10 cellular contexts compared by ENCODE assay signal in genomic region chr20:642398-643174, GRCh38. TPM values are rescaled to one million over a fixed set of nuclear protein-coding genes. Genes with fewer than 3 reads are reported as not detected.
DNase-seq lines count a peak whose midpoint lies in the region; ATAC-seq and TF ChIP-seq lines count a peak whose summit lies in the region.
"Had no signal": no experiment of that assay in that cellular context is flagged by ENCODE, and none has a peak within 500 bp of the region (broad histone marks: within the 10 kb centered on the region; RNA-seq: fewer than 3 reads in every experiment).

No MANE protein-coding gene starts in this region.

- DNase-seq in DMS53 (lab: John Stamatoyannopoulos, UW) (peak; percentile 48), DMS53 treated with DMSO at 0.1 percent for 48 hours (lab: John Stamatoyannopoulos, UW; ENCODE audit: unreplicated experiment) (no peak), choroid plexus epithelial cell (ENCODE audit: low read depth) (no peak), kidney epithelial cell (ENCODE audit: low read depth) (no peak), superior temporal gyrus (ENCODE audit: extremely low spot score) (peak; percentile 34), SW 1271 (lab: John Stamatoyannopoulos, UW) (no peak), HUDEP-2 (lab: John Stamatoyannopoulos, UW; ENCODE audit: unreplicated experiment in 76 of 76) (no peak)
- DNase-seq: activated CD4-positive, alpha-beta T cell treated with anti-CD3 and anti-CD28 coated beads for 4 hours had no signal

- no peak for ATAC-seq in HG02870 (IDR thresholded peaks at IDR 0.05; ENCODE audit: unreplicated experiment)
- ATAC-seq: HCT116 had no signal

- H3K4me3 ChIP-seq in choroid plexus epithelial cell (ENCODE audit: low read depth, low read length) (peak overlapping the region; percentile 37), kidney epithelial cell (ENCODE audit: low read depth, low read length) (peak overlapping the region; percentile 31)

- TF ChIP-seq CTCF in choroid plexus epithelial cell (conservative IDR thresholded peaks at IDR 0.05; ENCODE audit: low read depth, low read length) = no peak
- TF ChIP-seq CTCF in kidney epithelial cell (IDR thresholded peaks at IDR 0.05; ENCODE audit: insufficient read depth, low read length, poor library complexity, severe bottlenecking) = no peak

- peaks cover 3% of the 10 kb centered on the region for H3K27me3 ChIP-seq in kidney epithelial cell (ENCODE audit: control insufficient read depth, insufficient read depth, low read length)

- H3K36me3 ChIP-seq in kidney epithelial cell (ENCODE audit: control insufficient read depth, insufficient read depth, low read length) = no peaks in the 10 kb centered on the region

RNA-seq across cellular contexts. Expression of gene SRXN1, which starts 10.4 kb away (rescaled TPM):
- total RNA-seq in kidney epithelial cell = 31.4 and 32.9 TPM in 2 replicates

RNA-seq across cellular contexts. Expression of gene TCF15, which starts 32.5 kb away (rescaled TPM):
- 0.07 and 1.5 TPM in 2 replicates for total RNA-seq in kidney epithelial cell

RNA-seq across cellular contexts. Expression of gene SCRT2, which starts 33.0 kb away (rescaled TPM):
- total RNA-seq in kidney epithelial cell = not detected in 2 replicates

Comparison
In these comparisons a context has a peak if more than half of its experiments do, and no peak if none do; other contexts are left out.
1. DNase-seq: peak in DMS53 (single experiment) and superior temporal gyrus (single experiment); none in DMS53 treated with DMSO at 0.1 percent for 48 hours (single experiment), choroid plexus epithelial cell (single experiment), kidney epithelial cell (single experiment), SW 1271 (0 of 2) and HUDEP-2 (0 of 76).